ENCODE assay signal across 8 cellular contexts in genomic region chr5:154467655-154468354, GRCh38.
DNase-seq lines count a peak whose midpoint lies in the region; ATAC-seq and TF ChIP-seq lines count a peak whose summit lies in the region.

No MANE protein-coding gene starts in this region.

- ATAC-seq in GM18858 (IDR thresholded peaks at IDR 0.05; ENCODE audit: unreplicated experiment), result peak; percentile 94
- peak; percentile 80 for ATAC-seq in HG03025 (IDR thresholded peaks at IDR 0.05; ENCODE audit: low FRiP score, unreplicated experiment)

- DNase-seq in AG09319 (ENCODE audit: extremely low read depth, low read depth) (no peak), NCI-H2171 treated with DMSO at 0.1 percent for 48 hours (lab: John Stamatoyannopoulos, UW) (peak; percentile 66), dedifferentiated amniotic fluid mesenchymal stem cell (ENCODE audit: extremely low spot score) (peak; percentile 42), medulla oblongata (ENCODE audit: extremely low spot score) (peak; percentile 65)
- peak; percentile 87 for DNase-seq in activated CD4-positive, alpha-beta T cell treated with anti-CD3 and anti-CD28 coated beads for 48 hours
- DNase-seq in stimulated activated CD8-positive, alpha-beta memory T cell treated with anti-CD3 and anti-CD28 coated beads, Interleukin-15, amount 100 ng/mL, for 24 hours (ENCODE audit: low read depth), result peak; percentile 77

- TF ChIP-seq CTCF in AG09319 (IDR thresholded peaks at IDR 0.05; ENCODE audit: low read depth, low read length), result peak; percentile 95
